25 cellular contexts compared by ENCODE assay signal in genomic region chr4:8058031-8058479, GRCh38.
"Had no signal": no experiment of that assay in that cellular context is flagged by ENCODE, and none has a peak within 500 bp of the region (broad histone marks: within the 10 kb centered on the region; RNA-seq: fewer than 3 reads in every experiment).

No MANE protein-coding gene starts in this region.

- H3K9me3 ChIP-seq: colonic mucosa, transverse colon, uterus had no signal

- ATAC-seq: activated T-helper 17 cell treated with anti-CD3 and anti-CD28 coated beads, Interleukin-2, amount 50 U/mL, for 72 hours; gastroesophageal sphincter; naive thymus-derived CD4-positive, alpha-beta T cell had no signal

- H2AFZ ChIP-seq: neural progenitor cell had no signal

- H3K27ac ChIP-seq: colonic mucosa, gastroesophageal sphincter, neural progenitor cell, right atrium auricular region, transverse colon, uterus had no signal

- H3K27me3 ChIP-seq: colonic mucosa, gastroesophageal sphincter, neural progenitor cell, right atrium auricular region, transverse colon, uterus had no signal

- H3K4me3 Mint-ChIP-seq: activated CD4-positive, alpha-beta memory T cell treated with anti-CD3 and anti-CD28 coated beads for 36 hours; activated CD4-positive, alpha-beta T cell treated with anti-CD3 and anti-CD28 coated beads, Interleukin-2, amount 10 ng/mL, durations not matched to agents 24 days and 14 days; activated T-cell treated with anti-CD3 and anti-CD28 coated beads, Interleukin-2, amount 50 U/mL, for 24 hours; activated T-helper 17 cell treated with anti-CD3 and anti-CD28 coated beads, Interleukin-2, amount 50 U/mL, for 72 hours; memory B cell; naive thymus-derived CD4-positive, alpha-beta T cell; neural progenitor cell had no signal

- H3K4me1 Mint-ChIP-seq: activated CD4-positive, alpha-beta T cell treated with anti-CD3 and anti-CD28 coated beads, Interleukin-2, amount 10 ng/mL, durations not matched to agents 24 days and 14 days; activated T-helper 17 cell treated with anti-CD3 and anti-CD28 coated beads, Interleukin-2, amount 50 U/mL, for 72 hours; memory B cell; naive thymus-derived CD4-positive, alpha-beta T cell had no signal

- DNase-seq: activated CD4-positive, alpha-beta memory T cell treated with anti-CD3 and anti-CD28 coated beads for 36 hours; activated CD4-positive, alpha-beta T cell treated with anti-CD3 and anti-CD28 coated beads, Interleukin-2, amount 10 ng/mL, durations not matched to agents 24 days and 14 days; activated CD4-positive, CD25-positive, alpha-beta regulatory T cell treated with anti-CD3 and anti-CD28 coated beads, Interleukin-2, amount 50 U/mL, for 72 hours; activated CD8-positive, alpha-beta memory T cell treated with anti-CD3 and anti-CD28 coated beads, Interleukin-2, amount 50 U/mL, for 4 hours; activated gamma-delta T cell treated with Interleukin-2 at 50 U/mL for 16 hours; activated naive CD4-positive, alpha-beta T cell treated with anti-CD3 and anti-CD28 coated beads, Interleukin-2, amount 50 U/mL, for 16 hours; activated T-cell treated with anti-CD3 and anti-CD28 coated beads, Interleukin-2, amount 50 U/mL, for 24 hours; amniotic stem cell; colonic mucosa; effector memory CD4-positive, alpha-beta T cell; hippocampal formation; midbrain; naive thymus-derived CD4-positive, alpha-beta T cell; stimulated activated CD4-positive, alpha-beta T cell treated with anti-CD3 and anti-CD28 coated beads, Interleukin-1b, Interleukin-23, amount 100 ng/mL, for 48 hours; stimulated activated naive CD4-positive, alpha-beta T cell; T-helper 2 cell; transverse colon; uterus had no signal

- H3K4me3 ChIP-seq: colonic mucosa, gastroesophageal sphincter, neural progenitor cell, right atrium auricular region, smooth muscle cell, transverse colon, uterus had no signal

- H3K27ac Mint-ChIP-seq: activated CD4-positive, alpha-beta memory T cell treated with anti-CD3 and anti-CD28 coated beads for 36 hours; activated CD4-positive, alpha-beta T cell treated with anti-CD3 and anti-CD28 coated beads, Interleukin-2, amount 10 ng/mL, durations not matched to agents 24 days and 14 days; activated T-cell treated with anti-CD3 and anti-CD28 coated beads, Interleukin-2, amount 50 U/mL, for 24 hours; activated T-helper 17 cell treated with anti-CD3 and anti-CD28 coated beads, Interleukin-2, amount 50 U/mL, for 72 hours; memory B cell; naive thymus-derived CD4-positive, alpha-beta T cell; progenitor cell of endocrine pancreas had no signal

- H3K9me3 Mint-ChIP-seq: activated T-helper 17 cell treated with anti-CD3 and anti-CD28 coated beads, Interleukin-2, amount 50 U/mL, for 72 hours; memory B cell had no signal

- H3K4me1 ChIP-seq: colonic mucosa, gastroesophageal sphincter, right atrium auricular region, transverse colon, uterus had no signal

- H3K36me3 ChIP-seq: colonic mucosa, neural progenitor cell, right atrium auricular region, transverse colon, uterus had no signal

- H3K9ac ChIP-seq: neural progenitor cell had no signal

- H3K4me2 ChIP-seq: neural progenitor cell, smooth muscle cell had no signal

- H3K36me3 Mint-ChIP-seq: neural progenitor cell had no signal
